ENCODE assay signal across 21 cellular contexts in genomic region chrX:47664737-47665136, GRCh38. TPM values are rescaled to one million over a fixed set of nuclear protein-coding genes. Genes with fewer than 3 reads are reported as not detected.
DNase-seq lines count a peak whose midpoint lies in the region; FAIRE-seq and TF ChIP-seq lines count a peak whose summit lies in the region.
"Had no signal": no experiment of that assay in that cellular context is flagged by ENCODE, and none has a peak within 500 bp of the region (broad histone marks: within the 10 kb centered on the region; RNA-seq: fewer than 3 reads in every experiment).

No MANE protein-coding gene starts in this region.

- H2BK5ac ChIP-seq in trophoblast cell (ENCODE audit: low read depth, low read length, poor library complexity) = no peak overlapping the region

- TF ChIP-seq CTCF in astrocyte (IDR thresholded peaks at IDR 0.05; ENCODE audit: insufficient read depth, low read depth, low read length) = no peak

- H3K4me3 ChIP-seq in astrocyte (ENCODE audit: insufficient read depth, low read depth, low read length) (no peak overlapping the region), trophoblast cell (ENCODE audit: low read depth, low read length) (no peak overlapping the region)
- H3K4me3 ChIP-seq: adrenal gland, GM12878, heart left ventricle, neural progenitor cell had no signal

- no peak overlapping the region for H3K23ac ChIP-seq in trophoblast cell (ENCODE audit: low read length)

- H3K9me3 ChIP-seq in astrocyte (ENCODE audit: insufficient read depth, low read depth, low read length) (no peaks in the 10 kb centered on the region), trophoblast cell (ENCODE audit: insufficient read depth, low read depth, low read length) (no peaks in the 10 kb centered on the region)
- H3K9me3 ChIP-seq: adrenal gland, heart left ventricle had no signal

- no peaks in the 10 kb centered on the region for H3K79me1 ChIP-seq in trophoblast cell (ENCODE audit: low read length)

- H3K27ac ChIP-seq in astrocyte (ENCODE audit: low read depth, low read length) (no peak overlapping the region), trophoblast cell (ENCODE audit: low read depth, low read length) (no peak overlapping the region)
- H3K27ac ChIP-seq: adrenal gland, heart left ventricle, KMS-11, neural progenitor cell had no signal

- H4K12ac ChIP-seq in trophoblast cell (ENCODE audit: low read depth, low read length) = no peak overlapping the region

- H4K91ac ChIP-seq in trophoblast cell (ENCODE audit: low read depth, low read length) = no peak overlapping the region

- H4K20me1 ChIP-seq in astrocyte (ENCODE audit: insufficient read depth, low read length) = no peaks in the 10 kb centered on the region

- H3K9me3 Mint-ChIP-seq in activated naive CD4-positive, alpha-beta T cell treated with anti-CD3 and anti-CD28 coated beads, Interleukin-2, amount 50 U/mL, for 24 hours = no peaks in the 10 kb centered on the region
- peaks cover 3% of the 10 kb centered on the region for H3K9me3 Mint-ChIP-seq in astrocyte (ENCODE audit: unreplicated experiment)
- H3K9me3 Mint-ChIP-seq: activated CD8-positive, alpha-beta T cell treated with anti-CD3 and anti-CD28 coated beads for 36 hours; effector memory CD8-positive, alpha-beta T cell; neural progenitor cell had no signal

- H3K4ac ChIP-seq in trophoblast cell (ENCODE audit: low read depth, low read length) = no peak overlapping the region

- H3K36me3 Mint-ChIP-seq in activated naive CD4-positive, alpha-beta T cell treated with anti-CD3 and anti-CD28 coated beads, Interleukin-2, amount 50 U/mL, for 24 hours = no peaks in the 10 kb centered on the region
- H3K36me3 Mint-ChIP-seq in astrocyte (ENCODE audit: low read depth, unreplicated experiment) = no peaks in the 10 kb centered on the region
- H3K36me3 Mint-ChIP-seq: CD14-positive monocyte, neural progenitor cell had no signal

- H2AFZ ChIP-seq in astrocyte (ENCODE audit: low read depth, low read length) = no peak overlapping the region
- H2AFZ ChIP-seq in trophoblast cell (ENCODE audit: insufficient read depth, low read length, poor library complexity) = no peak overlapping the region
- H2AFZ ChIP-seq: neural progenitor cell had no signal

- WGBS in trophoblast cell (ENCODE audit: extremely low coverage, insufficient coverage, insufficient read length) = no CpG with 5 or more reads among the region's 5 CpGs

- peaks cover 13% of the 10 kb centered on the region for H3K4me1 Mint-ChIP-seq in activated naive CD4-positive, alpha-beta T cell treated with anti-CD3 and anti-CD28 coated beads, Interleukin-2, amount 50 U/mL, for 24 hours
- H3K4me1 Mint-ChIP-seq in astrocyte (ENCODE audit: low read depth, unreplicated experiment) = peaks cover 14% of the 10 kb centered on the region
- H3K4me1 Mint-ChIP-seq: neural progenitor cell had no signal

- H4K8ac ChIP-seq in trophoblast cell (ENCODE audit: low read depth, low read length) = no peak overlapping the region

- no peak overlapping the region for H3K14ac ChIP-seq in trophoblast cell (ENCODE audit: low read length)

- H3K4me2 ChIP-seq in astrocyte (ENCODE audit: low read length) (no peak overlapping the region), trophoblast cell (ENCODE audit: low read length) (no peak overlapping the region)
- H3K4me2 ChIP-seq: KMS-11, neural progenitor cell had no signal

- H2BK120ac ChIP-seq in trophoblast cell (ENCODE audit: insufficient read depth, low read length, poor library complexity) = no peak overlapping the region

- H3K79me2 ChIP-seq in astrocyte (ENCODE audit: insufficient read depth, low read length) (no peaks in the 10 kb centered on the region), trophoblast cell (ENCODE audit: control insufficient read depth, insufficient read depth, low read length, poor library complexity) (no peaks in the 10 kb centered on the region)

- H2AK5ac ChIP-seq in trophoblast cell (ENCODE audit: low read length) = no peak overlapping the region

- no peak overlapping the region for H3K9ac ChIP-seq in astrocyte (ENCODE audit: low read length)
- no peak overlapping the region for H3K9ac ChIP-seq in trophoblast cell (ENCODE audit: low read length)
- H3K9ac ChIP-seq: KMS-11, neural progenitor cell had no signal

- H3K27me3 ChIP-seq in astrocyte (ENCODE audit: insufficient read depth, low read length) = no peaks in the 10 kb centered on the region
- no peaks in the 10 kb centered on the region for H3K27me3 ChIP-seq in trophoblast cell (ENCODE audit: insufficient read depth, low read length)
- H3K27me3 ChIP-seq: adrenal gland, heart left ventricle, neural progenitor cell had no signal

- no peak overlapping the region for H3K4me3 Mint-ChIP-seq in activated naive CD4-positive, alpha-beta T cell treated with anti-CD3 and anti-CD28 coated beads, Interleukin-2, amount 50 U/mL, for 24 hours
- no peak overlapping the region for H3K4me3 Mint-ChIP-seq in astrocyte (ENCODE audit: unreplicated experiment)
- H3K4me3 Mint-ChIP-seq: activated CD8-positive, alpha-beta T cell treated with anti-CD3 and anti-CD28 coated beads for 36 hours; CD14-positive monocyte; effector memory CD8-positive, alpha-beta T cell; neural progenitor cell had no signal

- H3K4me1 ChIP-seq in astrocyte (ENCODE audit: insufficient read depth, low read length) (no peaks in the 10 kb centered on the region), trophoblast cell (ENCODE audit: control insufficient read depth in 1 of 2, insufficient read depth in 2 of 2, low read length in 2 of 2) (peaks cover 0 to 3% of the 10 kb centered on the region in 2 experiments)
- H3K4me1 ChIP-seq: neural progenitor cell had no signal

- no peak overlapping the region for H2BK12ac ChIP-seq in trophoblast cell (ENCODE audit: low read length)

- no peak for FAIRE-seq in astrocyte (lab: Jason Lieb, UNC)
- FAIRE-seq: GM12878, H1 had no signal

- peak overlapping the region; percentile 69 for H3K27ac Mint-ChIP-seq in activated naive CD4-positive, alpha-beta T cell treated with anti-CD3 and anti-CD28 coated beads, Interleukin-2, amount 50 U/mL, for 24 hours
- peak overlapping the region; percentile 56 for H3K27ac Mint-ChIP-seq in astrocyte (ENCODE audit: unreplicated experiment)
- H3K27ac Mint-ChIP-seq: activated CD8-positive, alpha-beta T cell treated with anti-CD3 and anti-CD28 coated beads for 36 hours; CD14-positive monocyte; effector memory CD8-positive, alpha-beta T cell; neural progenitor cell had no signal

- no peak for DNase-seq in activated naive CD4-positive, alpha-beta T cell treated with Interleukin-2 at 50 U/mL for 16 hours
- DNase-seq in astrocyte (ENCODE audit: low read depth) (peak; percentile 23), trophoblast cell (peak; percentile 40 to 80), kidney glomerular epithelial cell (lab: John Stamatoyannopoulos, UW) (no peak)
- no peak for DNase-seq in stimulated activated CD8-positive, alpha-beta memory T cell treated with anti-CD3 and anti-CD28 coated beads, Interleukin-4, amount 100 ng/mL, for 48 hours
- DNase-seq: activated CD8-positive, alpha-beta T cell treated with anti-CD3 and anti-CD28 coated beads for 36 hours; adrenal gland; caudate nucleus; effector memory CD8-positive, alpha-beta T cell; heart left ventricle; MV-4-11; NCI-H1694 treated with DMSO at 0.1 percent for 48 hours; NCI-H774; PC-3; SHP77 treated with DMSO at 0.1 percent for 48 hours had no signal

- H3K18ac ChIP-seq in trophoblast cell (ENCODE audit: low read length) = no peak overlapping the region

- H3K36me3 ChIP-seq in astrocyte (ENCODE audit: insufficient read depth, low read length) (no peaks in the 10 kb centered on the region), trophoblast cell (ENCODE audit: control insufficient read depth in 1 of 2, insufficient read depth in 2 of 2, low read length in 2 of 2) (no peaks in the 10 kb centered on the region)
- H3K36me3 ChIP-seq: adrenal gland, heart left ventricle, neural progenitor cell had no signal

- H3K27me3 Mint-ChIP-seq in activated naive CD4-positive, alpha-beta T cell treated with anti-CD3 and anti-CD28 coated beads, Interleukin-2, amount 50 U/mL, for 24 hours = no peaks in the 10 kb centered on the region
- no peaks in the 10 kb centered on the region for H3K27me3 Mint-ChIP-seq in astrocyte (ENCODE audit: low read depth, unreplicated experiment)
- H3K27me3 Mint-ChIP-seq: activated CD8-positive, alpha-beta T cell treated with anti-CD3 and anti-CD28 coated beads for 36 hours; effector memory CD8-positive, alpha-beta T cell had no signal

RNA-seq across cellular contexts. Expression of gene UXT, which starts 5.8 kb away (rescaled TPM):
- 72.7 and 73.5 TPM in 2 replicates for total RNA-seq in astrocyte
- polyA plus RNA-seq in trophoblast cell (2013) = 90.1 and 93.3 TPM in 2 replicates

RNA-seq across cellular contexts. Expression of gene ELK1, which starts 14.4 kb away (rescaled TPM):
- total RNA-seq in astrocyte = 33.6 and 34.1 TPM in 2 replicates
- 25.3 and 26.6 TPM in 2 replicates for polyA plus RNA-seq in trophoblast cell (2013)

RNA-seq across cellular contexts. Expression of gene CFP, which starts 35.0 kb away (rescaled TPM):
- 0.17 and 1.1 TPM in 2 replicates for total RNA-seq in astrocyte
- 0.49 and 0.67 TPM in 2 replicates for polyA plus RNA-seq in trophoblast cell (2013)

RNA-seq across cellular contexts. Expression of gene SYN1, which starts 45.1 kb away (rescaled TPM):
- 1.6 and 2.2 TPM in 2 replicates for total RNA-seq in astrocyte
- 5.7 and 6.4 TPM in 2 replicates for polyA plus RNA-seq in trophoblast cell (2013)
- total RNA-seq: PC-3 had no signal

Comparison
In these comparisons a context has a peak if more than half of its experiments do, and no peak if none do; other contexts are left out.
1. DNase-seq: peak in astrocyte (single experiment) and trophoblast cell (2 of 2); none in activated naive CD4-positive, alpha-beta T cell treated with Interleukin-2 at 50 U/mL for 16 hours (single experiment), kidney glomerular epithelial cell (single experiment) and stimulated activated CD8-positive, alpha-beta memory T cell treated with anti-CD3 and anti-CD28 coated beads, Interleukin-4, amount 100 ng/mL, for 48 hours (single experiment).